Comparison of ENCODE assay signal across 16 cellular contexts in genomic region chr19:18159810-18160209, GRCh38. TPM values are rescaled to one million over a fixed set of nuclear protein-coding genes. Genes with fewer than 3 reads are reported as not detected.
DNase-seq lines count a peak whose midpoint lies in the region; ATAC-seq and TF ChIP-seq lines count a peak whose summit lies in the region.
"Had no signal": no experiment of that assay in that cellular context is flagged by ENCODE, and none has a peak within 500 bp of the region (broad histone marks: within the 10 kb centered on the region; RNA-seq: fewer than 3 reads in every experiment).

No MANE protein-coding gene starts in this region.

- no peak for TF ChIP-seq POLR2A in tibial nerve (IDR thresholded peaks at IDR 0.05)

- no peak overlapping the region for H2BK120ac ChIP-seq in trophoblast cell (ENCODE audit: insufficient read depth, low read length, poor library complexity)

- no peak overlapping the region for H3K4ac ChIP-seq in trophoblast cell (ENCODE audit: low read depth, low read length)

- H3K79me1 ChIP-seq in trophoblast cell (ENCODE audit: low read length), result no peaks in the 10 kb centered on the region

- H3K27ac Mint-ChIP-seq in activated CD8-positive, alpha-beta memory T cell treated with anti-CD3 and anti-CD28 coated beads, Interleukin-2, amount 10 ng/mL, durations not matched to agents 7 days and 5 days, result peak overlapping the region; percentile 55
- H3K27ac Mint-ChIP-seq in activated CD4-positive, alpha-beta memory T cell treated with anti-CD3 and anti-CD28 coated beads, Interleukin-2, amount 10 ng/mL, durations not matched to agents 7 days and 5 days, result no peak overlapping the region

- H3K4me2 ChIP-seq in DOHH2 (ENCODE audit: low read length), result peak overlapping the region; percentile 71
- H3K4me2 ChIP-seq in trophoblast cell (ENCODE audit: low read length), result no peak overlapping the region

- no peaks in the 10 kb centered on the region for H3K9me3 Mint-ChIP-seq in activated CD8-positive, alpha-beta memory T cell treated with anti-CD3 and anti-CD28 coated beads, Interleukin-2, amount 10 ng/mL, durations not matched to agents 7 days and 5 days (ENCODE audit: low read depth)
- H3K9me3 Mint-ChIP-seq in activated CD4-positive, alpha-beta memory T cell treated with anti-CD3 and anti-CD28 coated beads, Interleukin-2, amount 10 ng/mL, durations not matched to agents 7 days and 5 days, result no peaks in the 10 kb centered on the region

- peak overlapping the region; percentile 77; the same call in 1 of the 2 replicates for H3K4me3 ChIP-seq in DOHH2 (ENCODE audit: low read length)
- no peak overlapping the region for H3K4me3 ChIP-seq in trophoblast cell (ENCODE audit: low read depth, low read length)
- H3K4me3 ChIP-seq in tibial nerve, result no peak overlapping the region
- H3K4me3 ChIP-seq: MG63 had no signal

- H2BK12ac ChIP-seq in trophoblast cell (ENCODE audit: low read length), result no peak overlapping the region

- H3K79me2 ChIP-seq in DOHH2 (ENCODE audit: control insufficient read depth, low read length) (peaks cover 36% of the 10 kb centered on the region), trophoblast cell (ENCODE audit: control insufficient read depth, insufficient read depth, low read length, poor library complexity) (no peaks in the 10 kb centered on the region)

- H4K8ac ChIP-seq in trophoblast cell (ENCODE audit: low read depth, low read length), result no peak overlapping the region

- no peaks in the 10 kb centered on the region for H3K9me2 ChIP-seq in DOHH2 (replicated peaks; ENCODE audit: control insufficient read depth, low read length)

- H3K27me3 Mint-ChIP-seq in activated CD8-positive, alpha-beta memory T cell treated with anti-CD3 and anti-CD28 coated beads, Interleukin-2, amount 10 ng/mL, durations not matched to agents 7 days and 5 days, result no peaks in the 10 kb centered on the region
- H3K27me3 Mint-ChIP-seq in activated CD4-positive, alpha-beta memory T cell treated with anti-CD3 and anti-CD28 coated beads, Interleukin-2, amount 10 ng/mL, durations not matched to agents 7 days and 5 days, result no peaks in the 10 kb centered on the region

- no peak for DNase-seq in activated CD8-positive, alpha-beta memory T cell treated with anti-CD3 and anti-CD28 coated beads, Interleukin-2, amount 10 ng/mL, durations not matched to agents 7 days and 5 days
- DNase-seq in activated CD8-positive, alpha-beta memory T cell treated with anti-CD3 and anti-CD28 coated beads, Interleukin-2, amount 50 U/mL, for 48 hours, result no peak
- DNase-seq in RWPE1 (ENCODE audit: low spot score), result no peak
- DNase-seq in trophoblast cell, result peak; percentile 21 to 59
- DNase-seq in tibial nerve (ENCODE audit: low spot score in 2 of 2), result no peak
- DNase-seq in activated CD4-positive, alpha-beta memory T cell treated with anti-CD3 and anti-CD28 coated beads, Interleukin-2, amount 10 ng/mL, durations not matched to agents 7 days and 5 days, result no peak
- DNase-seq in activated effector memory CD4-positive, alpha-beta T cell treated with anti-CD3 and anti-CD28 coated beads, Interleukin-2, amount 50 U/mL, for 16 hours, result no peak
- DNase-seq: C1 segment of cervical spinal cord, DMS79 treated with DMSO at 0.1 percent for 48 hours, KBM-7, NCI-H1092 treated with DMSO at 0.1 percent for 48 hours, NCI-H187, Peyer's patch, SHP77 treated with DMSO at 0.1 percent for 48 hours had no signal

- no CpG with 5 or more reads among the region's 10 CpGs for WGBS in trophoblast cell (ENCODE audit: extremely low coverage, insufficient coverage, insufficient read length)
- 91 to 94% methylated on average over 10 of the region's 10 CpGs for WGBS in tibial nerve, 2 donors

- no peak overlapping the region for H3K4me3 Mint-ChIP-seq in activated CD8-positive, alpha-beta memory T cell treated with anti-CD3 and anti-CD28 coated beads, Interleukin-2, amount 10 ng/mL, durations not matched to agents 7 days and 5 days
- no peak overlapping the region for H3K4me3 Mint-ChIP-seq in activated CD4-positive, alpha-beta memory T cell treated with anti-CD3 and anti-CD28 coated beads, Interleukin-2, amount 10 ng/mL, durations not matched to agents 7 days and 5 days

- H3K36me3 Mint-ChIP-seq in activated CD8-positive, alpha-beta memory T cell treated with anti-CD3 and anti-CD28 coated beads, Interleukin-2, amount 10 ng/mL, durations not matched to agents 7 days and 5 days, result no peaks in the 10 kb centered on the region
- peaks cover 3% of the 10 kb centered on the region for H3K36me3 Mint-ChIP-seq in activated CD4-positive, alpha-beta memory T cell treated with anti-CD3 and anti-CD28 coated beads, Interleukin-2, amount 10 ng/mL, durations not matched to agents 7 days and 5 days (ENCODE audit: low read depth)

- no peak for ATAC-seq in activated CD8-positive, alpha-beta memory T cell treated with anti-CD3 and anti-CD28 coated beads, Interleukin-2, amount 10 ng/mL, durations not matched to agents 7 days and 5 days

- H4K91ac ChIP-seq in trophoblast cell (ENCODE audit: low read depth, low read length), result no peak overlapping the region

- no peak for TF ChIP-seq CTCF in DOHH2 (IDR thresholded peaks at IDR 0.05; ENCODE audit: low read depth, low read length, poor library complexity, severe bottlenecking)
- no peak for TF ChIP-seq CTCF in RWPE1 (conservative IDR thresholded peaks at IDR 0.05; ENCODE audit: low read depth)
- no peak for TF ChIP-seq CTCF in tibial nerve (IDR thresholded peaks at IDR 0.05)

- H3K4me1 Mint-ChIP-seq in activated CD8-positive, alpha-beta memory T cell treated with anti-CD3 and anti-CD28 coated beads, Interleukin-2, amount 10 ng/mL, durations not matched to agents 7 days and 5 days, result peaks cover 7% of the 10 kb centered on the region
- H3K4me1 Mint-ChIP-seq in activated CD4-positive, alpha-beta memory T cell treated with anti-CD3 and anti-CD28 coated beads, Interleukin-2, amount 10 ng/mL, durations not matched to agents 7 days and 5 days, result peaks cover 14% of the 10 kb centered on the region

- no peak overlapping the region for H3K23ac ChIP-seq in trophoblast cell (ENCODE audit: low read length)

- H3K4me1 ChIP-seq in DOHH2 (ENCODE audit: control insufficient read depth, low read length), result peaks cover 31% of the 10 kb centered on the region
- H3K4me1 ChIP-seq in trophoblast cell (ENCODE audit: control insufficient read depth in 1 of 2, insufficient read depth in 2 of 2, low read length in 2 of 2), result peaks cover 9% of the 10 kb centered on the region in 2 experiments
- H3K4me1 ChIP-seq in tibial nerve, result peaks cover 0 to 50% (median 28%) of the 10 kb centered on the region in 4 donors

- H3K36me3 ChIP-seq in DOHH2 (ENCODE audit: control insufficient read depth, low read length), result peaks cover 49% of the 10 kb centered on the region
- peaks cover 51 to 58% of the 10 kb centered on the region in 2 experiments for H3K36me3 ChIP-seq in trophoblast cell (ENCODE audit: control insufficient read depth in 1 of 2, insufficient read depth in 2 of 2, low read length in 2 of 2)
- H3K36me3 ChIP-seq in tibial nerve, result peaks cover 0 to 47% (median 0%) of the 10 kb centered on the region in 3 donors

- H2AFZ ChIP-seq in trophoblast cell (ENCODE audit: insufficient read depth, low read length, poor library complexity), result no peak overlapping the region

- H3K9ac ChIP-seq in trophoblast cell (ENCODE audit: low read length), result no peak overlapping the region

- H2BK5ac ChIP-seq in trophoblast cell (ENCODE audit: low read depth, low read length, poor library complexity), result no peak overlapping the region

- H3K27me3 ChIP-seq in DOHH2 (ENCODE audit: control insufficient read depth, low read length) (no peaks in the 10 kb centered on the region), trophoblast cell (ENCODE audit: insufficient read depth, low read length) (no peaks in the 10 kb centered on the region), tibial nerve (no peaks in the 10 kb centered on the region)
- H3K27me3 ChIP-seq: MG63, Peyer's patch had no signal

- H3K9me3 ChIP-seq in DOHH2 (ENCODE audit: control insufficient read depth, insufficient read depth, low read length), result no peaks in the 10 kb centered on the region
- no peaks in the 10 kb centered on the region for H3K9me3 ChIP-seq in trophoblast cell (ENCODE audit: insufficient read depth, low read depth, low read length)
- no peaks in the 10 kb centered on the region for H3K9me3 ChIP-seq in tibial nerve
- H3K9me3 ChIP-seq: MG63, Peyer's patch had no signal

- H3K27ac ChIP-seq in DOHH2 (ENCODE audit: low read depth, low read length) (no peak overlapping the region), RWPE1 (peak overlapping the region; percentile 99), trophoblast cell (ENCODE audit: low read depth, low read length) (no peak overlapping the region), tibial nerve (peak overlapping the region in 2 of 4 donors; percentile 83 to 91)

- H4K20me1 ChIP-seq in DOHH2 (ENCODE audit: control insufficient read depth, insufficient read depth, low read depth, low read length), result no peaks in the 10 kb centered on the region

- no peak overlapping the region for H3K18ac ChIP-seq in trophoblast cell (ENCODE audit: low read length)

- H3K14ac ChIP-seq in trophoblast cell (ENCODE audit: low read length), result no peak overlapping the region

- CTCF ChIA-PET in activated CD8-positive, alpha-beta memory T cell treated with anti-CD3 and anti-CD28 coated beads, Interleukin-2, amount 10 ng/mL, durations not matched to agents 7 days and 5 days (lab: Charles Lee), result interaction anchor here (1.2 to 4.2 kb wide), 12 partner anchors 8 to 159 kb away, joined by 3 to 36 read pairs (median 6); partner anchors contain the start of genes IFI30, MAST3 and PIK3R2
- CTCF ChIA-PET in RWPE1 (lab: Yijun Ruan, JAX), result interaction anchor here (0.6 to 2.6 kb wide), 3 partner anchors 47 to 856 kb away, joined by 3 to 8 read pairs (median 4); no protein-coding TSS in a partner anchor
- CTCF ChIA-PET in activated CD4-positive, alpha-beta memory T cell treated with anti-CD3 and anti-CD28 coated beads, Interleukin-2, amount 10 ng/mL, durations not matched to agents 7 days and 5 days (lab: Charles Lee), result interaction anchor here (0.6 to 2.8 kb wide), 6 partner anchors 9 to 234 kb away, joined by 3 to 9 read pairs (median 4); no protein-coding TSS in a partner anchor

- no peak overlapping the region for H2AK5ac ChIP-seq in trophoblast cell (ENCODE audit: low read length)

- POLR2A ChIA-PET in RWPE1 (lab: Yijun Ruan, JAX; ENCODE audit: low non-redundant PET), result interaction anchor here (0.6 kb wide), 1 partner anchor 311 kb away, joined by 3 read pairs; no protein-coding TSS in a partner anchor
- POLR2A ChIA-PET in activated CD4-positive, alpha-beta memory T cell treated with anti-CD3 and anti-CD28 coated beads, Interleukin-2, amount 10 ng/mL, durations not matched to agents 7 days and 5 days (lab: Charles Lee), result interaction anchor here (1.1 to 1.8 kb wide), 7 partner anchors 7 to 252 kb away, joined by 3 to 7 read pairs (median 5); partner anchors contain the start of genes IFI30, JUND and PIK3R2

- peaks cover 8% of the 10 kb centered on the region for H3F3A ChIP-seq in DOHH2 (ENCODE audit: control insufficient read depth, insufficient read depth)

- TF ChIP-seq EP300 in tibial nerve (IDR thresholded peaks at IDR 0.05), result no peak

- H4K12ac ChIP-seq in trophoblast cell (ENCODE audit: low read depth, low read length), result no peak overlapping the region

RNA-seq across cellular contexts. Expression of gene PIK3R2, which starts 6.8 kb away (rescaled TPM):
- 10 to 100 TPM in 1 of 2 experiments, 1 to 10 TPM in 1; 8.0 to 11.2 TPM for total RNA-seq in activated CD8-positive, alpha-beta memory T cell treated with anti-CD3 and anti-CD28 coated beads, Interleukin-2, amount 10 ng/mL, durations not matched to agents 7 days and 5 days
- polyA plus RNA-seq in trophoblast cell (2013), result 56.7 and 57.2 TPM in 2 replicates
- 10 to 100 TPM; 12.2 to 38.1 (median 15.7) TPM for total RNA-seq in tibial nerve
- total RNA-seq in activated CD4-positive, alpha-beta memory T cell treated with anti-CD3 and anti-CD28 coated beads, Interleukin-2, amount 10 ng/mL, durations not matched to agents 7 days and 5 days, result 10 to 100 TPM; 10.9 to 11.3 TPM

RNA-seq across cellular contexts. Expression of gene IFI30, which starts 13.8 kb away (rescaled TPM):
- 10 to 100 TPM; 57.1 to 66.2 TPM for total RNA-seq in activated CD8-positive, alpha-beta memory T cell treated with anti-CD3 and anti-CD28 coated beads, Interleukin-2, amount 10 ng/mL, durations not matched to agents 7 days and 5 days
- 4.4 and 4.9 TPM in 2 replicates for polyA plus RNA-seq in trophoblast cell (2013)
- total RNA-seq in tibial nerve, result 100 to 1,000 TPM in 1 of 4 donors, 10 to 100 TPM in 3; 19.0 to 101 (median 29.4) TPM
- 10 to 100 TPM; 48.0 to 55.6 TPM for total RNA-seq in activated CD4-positive, alpha-beta memory T cell treated with anti-CD3 and anti-CD28 coated beads, Interleukin-2, amount 10 ng/mL, durations not matched to agents 7 days and 5 days

RNA-seq across cellular contexts. Expression of gene MPV17L2, which starts 33.2 kb away (rescaled TPM):
- total RNA-seq in activated CD8-positive, alpha-beta memory T cell treated with anti-CD3 and anti-CD28 coated beads, Interleukin-2, amount 10 ng/mL, durations not matched to agents 7 days and 5 days, result 10 to 100 TPM in 1 of 2 experiments, 1 to 10 TPM in 1; 8.2 to 12.9 TPM
- polyA plus RNA-seq in trophoblast cell (2013), result 26.0 and 26.7 TPM in 2 replicates
- total RNA-seq in tibial nerve, result 10 to 100 TPM; 11.1 to 19.0 (median 15.5) TPM
- total RNA-seq in activated CD4-positive, alpha-beta memory T cell treated with anti-CD3 and anti-CD28 coated beads, Interleukin-2, amount 10 ng/mL, durations not matched to agents 7 days and 5 days, result 1 to 10 TPM; 6.2 to 6.3 TPM

RNA-seq across cellular contexts. Expression of gene RAB3A, which starts 44.0 kb away (rescaled TPM):
- total RNA-seq in activated CD8-positive, alpha-beta memory T cell treated with anti-CD3 and anti-CD28 coated beads, Interleukin-2, amount 10 ng/mL, durations not matched to agents 7 days and 5 days, result 1 to 10 TPM; 3.5 to 3.7 TPM
- polyA plus RNA-seq in trophoblast cell (2013), result 2.5 and 3.0 TPM in 2 replicates
- total RNA-seq in tibial nerve, result 1 to 10 TPM in 3 of 4 donors, not detected in 1; 1.5 to 5.1 (median 3.9) TPM
- total RNA-seq in activated CD4-positive, alpha-beta memory T cell treated with anti-CD3 and anti-CD28 coated beads, Interleukin-2, amount 10 ng/mL, durations not matched to agents 7 days and 5 days, result 1 to 10 TPM; 3.7 to 5.3 TPM

Comparison
In these comparisons a context has a peak if more than half of its experiments do, and no peak if none do; other contexts are left out.
1. DNase-seq: peak in trophoblast cell (2 of 2); none in activated CD8-positive, alpha-beta memory T cell treated with anti-CD3 and anti-CD28 coated beads, Interleukin-2, amount 10 ng/mL, durations not matched to agents 7 days and 5 days (single experiment), activated CD8-positive, alpha-beta memory T cell treated with anti-CD3 and anti-CD28 coated beads, Interleukin-2, amount 50 U/mL, for 48 hours (single experiment), RWPE1 (single experiment), tibial nerve (0 of 2), activated CD4-positive, alpha-beta memory T cell treated with anti-CD3 and anti-CD28 coated beads, Interleukin-2, amount 10 ng/mL, durations not matched to agents 7 days and 5 days (single experiment) and activated effector memory CD4-positive, alpha-beta T cell treated with anti-CD3 and anti-CD28 coated beads, Interleukin-2, amount 50 U/mL, for 16 hours (single experiment).